Comparison of ENCODE assay signal across 14 cellular contexts in the genomic region with DNA sequence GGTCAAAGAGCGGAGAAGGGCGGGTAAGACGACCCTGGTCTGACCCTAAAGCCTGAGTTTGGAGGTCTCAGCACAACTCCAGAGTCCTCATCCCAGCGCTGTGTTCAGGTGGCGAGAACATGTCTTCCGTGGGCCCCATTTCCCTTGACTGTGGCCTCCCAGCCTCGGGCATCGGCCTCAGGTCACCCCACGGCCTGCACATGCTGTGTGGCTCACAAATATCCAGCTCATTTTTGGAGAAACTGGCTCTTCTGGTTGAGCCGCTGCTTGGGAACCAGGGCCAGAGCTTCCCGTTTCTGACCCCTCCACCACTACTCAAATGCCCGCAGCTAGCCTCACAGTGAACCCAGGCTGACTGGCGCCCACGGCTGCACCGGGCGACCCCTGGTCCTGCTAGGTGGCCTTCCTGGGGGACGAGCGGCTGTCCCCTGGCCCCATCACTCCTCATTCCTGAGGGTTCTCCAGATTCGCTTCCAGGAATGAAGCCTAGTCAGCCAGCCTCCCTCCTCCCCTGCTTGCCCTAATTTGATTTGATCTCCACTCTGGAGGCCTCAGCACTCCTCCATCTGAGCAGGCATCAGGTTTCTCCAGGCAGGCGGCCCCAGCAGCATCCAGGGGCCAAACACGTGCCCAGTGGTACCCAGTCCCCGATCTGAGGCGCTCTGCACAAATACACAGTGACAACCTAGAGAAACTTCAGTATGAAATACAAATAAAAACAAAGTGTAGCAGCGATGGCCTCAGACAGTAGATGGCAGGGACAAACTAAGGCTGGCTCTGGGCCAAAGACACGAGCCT. TPM values are rescaled to one million over a fixed set of nuclear protein-coding genes. Genes with fewer than 3 reads are reported as not detected.
DNase-seq lines count a peak whose midpoint lies in the region; ATAC-seq and TF ChIP-seq lines count a peak whose summit lies in the region.
"Had no signal": no experiment of that assay in that cellular context is flagged by ENCODE, and none has a peak within 500 bp of the region (broad histone marks: within the 10 kb centered on the region; RNA-seq: fewer than 3 reads in every experiment).

No MANE protein-coding gene starts in this region.

- H3K27me3 Mint-ChIP-seq in activated naive CD4-positive, alpha-beta T cell treated with anti-CD3 and anti-CD28 coated beads for 36 hours (ENCODE audit: low read depth), result peaks cover 2% of the 10 kb centered on the region
- H3K27me3 Mint-ChIP-seq in stimulated activated naive CD8-positive, alpha-beta T cell treated with anti-CD3 and anti-CD28 coated beads, Interleukin-15, amount 100 ng/mL, for 72 hours, result peaks cover 17% of the 10 kb centered on the region

- H3K36me3 Mint-ChIP-seq in activated naive CD4-positive, alpha-beta T cell treated with anti-CD3 and anti-CD28 coated beads for 36 hours (ENCODE audit: low read depth), result peaks cover 10% of the 10 kb centered on the region

- H3K4me3 ChIP-seq in OCI-LY7 (ENCODE audit: low read depth, low read length, poor library complexity, severe bottlenecking), result no peak overlapping the region
- no peak overlapping the region for H3K4me3 ChIP-seq in esophagus squamous epithelium
- no peak overlapping the region for H3K4me3 ChIP-seq in smooth muscle cell
- H3K4me3 ChIP-seq: ascending aorta, pancreas had no signal

- H3K79me2 ChIP-seq in OCI-LY7 (ENCODE audit: insufficient read depth, low read depth, low read length), result no peaks in the 10 kb centered on the region
- no peaks in the 10 kb centered on the region for H3K79me2 ChIP-seq in smooth muscle cell (ENCODE audit: low read depth)

- H3K4me2 ChIP-seq in OCI-LY7 (ENCODE audit: low read length) (no peak overlapping the region), smooth muscle cell (peak overlapping the region; percentile 46)

- BruUV-seq in OCI-LY7 (replicated peaks; lab: Mats Ljungman, UMichigan), result no TSS peak

- POLR2A ChIA-PET in OCI-LY7 (lab: Charles Lee), result interaction anchor here (1.2 to 2.9 kb wide), 2 partner anchors 9 to 12 kb away, joined by 4 to 20 read pairs; no protein-coding TSS in a partner anchor

- no peak for TF ChIP-seq POLR2A in esophagus squamous epithelium (IDR thresholded peaks at IDR 0.05)

- no peaks in the 10 kb centered on the region for H3K4me1 ChIP-seq in OCI-LY7 (ENCODE audit: insufficient read depth, low read length, poor library complexity, severe bottlenecking)
- peaks cover 14 to 35% (median 18%) of the 10 kb centered on the region in 3 donors for H3K4me1 ChIP-seq in esophagus squamous epithelium
- H3K4me1 ChIP-seq in smooth muscle cell (ENCODE audit: low read depth), result peaks cover under 1% of the 10 kb centered on the region
- H3K4me1 ChIP-seq: pancreas had no signal

- H3K9me3 ChIP-seq in OCI-LY7 (ENCODE audit: low read length) (no peaks in the 10 kb centered on the region), esophagus squamous epithelium (no peaks in the 10 kb centered on the region), smooth muscle cell (replicated peaks; ENCODE audit: low read depth) (no peaks in the 10 kb centered on the region)
- H3K9me3 ChIP-seq: ascending aorta, heart right ventricle, pancreas had no signal

- no peak overlapping the region for H3K9ac ChIP-seq in smooth muscle cell (ENCODE audit: low read depth)

- no peaks in the 10 kb centered on the region for H4K20me1 ChIP-seq in OCI-LY7 (ENCODE audit: insufficient read depth, low read length)
- H4K20me1 ChIP-seq in smooth muscle cell (ENCODE audit: low read depth), result peaks cover 3% of the 10 kb centered on the region

- H2AFZ ChIP-seq in OCI-LY7 (ENCODE audit: low read length) (no peak overlapping the region), smooth muscle cell (ENCODE audit: low read depth) (no peak overlapping the region)

- intact Hi-C loops in activated naive CD4-positive, alpha-beta T cell treated with anti-CD3 and anti-CD28 coated beads for 36 hours (cut with micrococcal nuclease), result no loop called here
- intact Hi-C loops in OCI-LY7 (cut with micrococcal nuclease; ENCODE audit: unreplicated experiment), result no loop called here
- intact Hi-C loops in esophagus squamous epithelium (cut with DNase I), result no loop called here

- H3K9me3 Mint-ChIP-seq in activated naive CD4-positive, alpha-beta T cell treated with anti-CD3 and anti-CD28 coated beads for 36 hours, result no peaks in the 10 kb centered on the region
- H3K9me3 Mint-ChIP-seq in stimulated activated naive CD8-positive, alpha-beta T cell treated with anti-CD3 and anti-CD28 coated beads, Interleukin-15, amount 100 ng/mL, for 72 hours, result no peaks in the 10 kb centered on the region

- CTCF ChIA-PET in activated naive CD4-positive, alpha-beta T cell treated with anti-CD3 and anti-CD28 coated beads for 36 hours (lab: Charles Lee), result interaction anchor here (1.0 kb wide), 1 partner anchor 8 kb away, joined by 3 read pairs; no protein-coding TSS in a partner anchor
- CTCF ChIA-PET in OCI-LY7 (lab: Charles Lee; ENCODE audit: unreplicated experiment), result no interaction called here

- peaks cover 48% of the 10 kb centered on the region for H3K36me3 ChIP-seq in OCI-LY7 (ENCODE audit: insufficient read depth, low read length)
- peaks cover 0 to 26% (median 11%) of the 10 kb centered on the region in 3 donors for H3K36me3 ChIP-seq in esophagus squamous epithelium
- H3K36me3 ChIP-seq in smooth muscle cell (ENCODE audit: low read depth), result no peaks in the 10 kb centered on the region
- H3K36me3 ChIP-seq: pancreas had no signal

- peaks cover 4% of the 10 kb centered on the region for H3F3A ChIP-seq in smooth muscle cell (ENCODE audit: low read depth)

- H3K27ac ChIP-seq in OCI-LY7 (ENCODE audit: low read depth, low read length, poor library complexity, severe bottlenecking), result peak overlapping the region; percentile 26
- peak overlapping the region; percentile 6 to 73 (median 57) for H3K27ac ChIP-seq in esophagus squamous epithelium
- no peak overlapping the region for H3K27ac ChIP-seq in smooth muscle cell (ENCODE audit: low read depth)
- H3K27ac ChIP-seq: ascending aorta, pancreas had no signal

- no peak for DNase-seq in activated naive CD4-positive, alpha-beta T cell treated with anti-CD3 and anti-CD28 coated beads for 36 hours
- no peak for DNase-seq in activated naive CD4-positive, alpha-beta T cell (lab: John Stamatoyannopoulos, UW)
- no peak for DNase-seq in OCI-LY7 (ENCODE audit: low spot score)
- no peak for DNase-seq in esophagus squamous epithelium (lab: John Stamatoyannopoulos, UW)
- no peak for DNase-seq in smooth muscle cell (lab: John Stamatoyannopoulos, UW; ENCODE audit: unreplicated experiment)
- DNase-seq in stimulated activated naive CD8-positive, alpha-beta T cell treated with anti-CD3 and anti-CD28 coated beads, Interleukin-15, amount 100 ng/mL, for 72 hours, result no peak
- DNase-seq: effector CD4-positive, alpha-beta T cell had no signal

- H3K4me3 Mint-ChIP-seq in activated naive CD4-positive, alpha-beta T cell treated with anti-CD3 and anti-CD28 coated beads for 36 hours, result no peak overlapping the region
- no peak overlapping the region for H3K4me3 Mint-ChIP-seq in stimulated activated naive CD8-positive, alpha-beta T cell treated with anti-CD3 and anti-CD28 coated beads, Interleukin-15, amount 100 ng/mL, for 72 hours

- WGBS in esophagus squamous epithelium, 2 donors, result 40 to 64% methylated on average over 3 to 10 of the region's 25 CpGs
- 72% methylated on average over 25 of the region's 25 CpGs for WGBS in smooth muscle cell (ENCODE audit: low lambda C conversion rate)

- TF ChIP-seq CTCF in OCI-LY7 (conservative IDR thresholded peaks at IDR 0.05; ENCODE audit: low read length) (no peak), esophagus squamous epithelium (IDR thresholded peaks at IDR 0.05) (no peak), smooth muscle cell (IDR thresholded peaks at IDR 0.05; ENCODE audit: borderline replicate concordance, insufficient read depth, poor library complexity, severe bottlenecking) (no peak)

- H3K4me1 Mint-ChIP-seq in activated naive CD4-positive, alpha-beta T cell treated with anti-CD3 and anti-CD28 coated beads for 36 hours (ENCODE audit: low read depth), result peaks cover 1% of the 10 kb centered on the region
- peaks cover 8% of the 10 kb centered on the region for H3K4me1 Mint-ChIP-seq in stimulated activated naive CD8-positive, alpha-beta T cell treated with anti-CD3 and anti-CD28 coated beads, Interleukin-15, amount 100 ng/mL, for 72 hours

- H3K27ac Mint-ChIP-seq in activated naive CD4-positive, alpha-beta T cell treated with anti-CD3 and anti-CD28 coated beads for 36 hours, result peak overlapping the region; percentile 18
- H3K27ac Mint-ChIP-seq in stimulated activated naive CD8-positive, alpha-beta T cell treated with anti-CD3 and anti-CD28 coated beads, Interleukin-15, amount 100 ng/mL, for 72 hours, result peak overlapping the region in 1 of 2 donors; percentile 87

- no peak for ATAC-seq in GM18502 (IDR thresholded peaks at IDR 0.05; ENCODE audit: poor library complexity, unreplicated experiment)
- ATAC-seq in HG03432 (IDR thresholded peaks at IDR 0.05; ENCODE audit: unreplicated experiment), result no peak
- ATAC-seq in stimulated activated naive CD8-positive, alpha-beta T cell treated with anti-CD3 and anti-CD28 coated beads, Interleukin-15, amount 100 ng/mL, for 72 hours, result no peak

- H3K27me3 ChIP-seq in esophagus squamous epithelium (peaks cover 4 to 36% (median 6%) of the 10 kb centered on the region in 4 donors), smooth muscle cell (ENCODE audit: low read depth) (peaks cover 21% of the 10 kb centered on the region)

- H3K9me2 ChIP-seq in OCI-LY7 (ENCODE audit: insufficient read depth, low read length), result no peaks in the 10 kb centered on the region

RNA-seq across cellular contexts. Expression of a gene that starts 4.7 kb away (rescaled TPM):
- not detected for total RNA-seq in activated naive CD4-positive, alpha-beta T cell treated with anti-CD3 and anti-CD28 coated beads for 36 hours
- total RNA-seq in OCI-LY7 (2014; rRNA removed; shearing (Covaris generic)), result not detected in 2 replicates
- total RNA-seq in OCI-LY7 (2022) (not detected in 2 replicates), esophagus squamous epithelium (1 to 10 TPM in 1 of 4 donors, under 1 TPM in 1, not detected in 2; 0.35 to 8.0 TPM), smooth muscle cell (not detected in 2 replicates)
- not detected in 2 replicates for polyA plus RNA-seq in smooth muscle cell
- total RNA-seq: ascending aorta, Daoy, heart right ventricle, lower leg skin had no signal
- polyA plus RNA-seq: heart right ventricle had no signal

RNA-seq across cellular contexts. Expression of a gene that starts 12.9 kb away (rescaled TPM):
- not detected for total RNA-seq in activated naive CD4-positive, alpha-beta T cell treated with anti-CD3 and anti-CD28 coated beads for 36 hours
- not detected in 2 replicates for total RNA-seq in OCI-LY7 (2014; rRNA removed; shearing (Covaris generic))
- total RNA-seq in OCI-LY7 (2022) (not detected in 2 replicates), esophagus squamous epithelium (1 to 10 TPM in 1 of 4 donors, not detected in 3; 1.5 TPM), smooth muscle cell (not detected in 2 replicates)
- not detected in 2 replicates for polyA plus RNA-seq in smooth muscle cell
- total RNA-seq: ascending aorta, Daoy, lower leg skin, pancreas had no signal
